8 cellular contexts compared by ENCODE assay signal in genomic region chr1:8423134-8423701, GRCh38.
DNase-seq lines count a peak whose midpoint lies in the region; ATAC-seq, FAIRE-seq and TF ChIP-seq lines count a peak whose summit lies in the region.

No MANE protein-coding gene starts in this region.

- H3K9me3 ChIP-seq in A549, result no peaks in the 10 kb centered on the region
- H3K9me3 ChIP-seq in HAP-1, result no peaks in the 10 kb centered on the region
- no peaks in the 10 kb centered on the region for H3K9me3 ChIP-seq in WERI-Rb-1 (ENCODE audit: severe bottlenecking)
- H3K9me3 ChIP-seq in thoracic aorta, result no peaks in the 10 kb centered on the region

- 4% methylated on average over 17 of the region's 38 CpGs for WGBS in A549 (ENCODE audit: missing lambda C conversion rate)

- in situ Hi-C loops in HAP-1 (cut with MboI; ENCODE audit: low sequenced_read_pairs), result no loop called here

- no peak for TF ChIP-seq EP300 in A549 (IDR thresholded peaks at IDR 0.05)

- H3K4me2 ChIP-seq in A549, result peak overlapping the region; percentile 77

- peak in 1 of 2 experiments; percentile 20 for DNase-seq in A549 (ENCODE audit: low read depth in 1 of 2, low spot score in 1 of 2)
- peak in 1 of 2 experiments; percentile 49 for DNase-seq in HAP-1 (ENCODE audit: low spot score in 2 of 2)
- DNase-seq in WERI-Rb-1, result peak; percentile 33
- peak in 3 of 10 donors; percentile 26 to 56 (median 28) for DNase-seq in dorsolateral prefrontal cortex
- DNase-seq in midbrain (lab: John Stamatoyannopoulos, UW), result peak; percentile 53
- no peak for DNase-seq in thoracic aorta (ENCODE audit: low spot score)
- no peak for DNase-seq in progenitor cell of endocrine pancreas (ENCODE audit: low spot score, unreplicated experiment)
- no peak for DNase-seq in OCI-M2 (lab: John Stamatoyannopoulos, UW; ENCODE audit: unreplicated experiment)

- no peaks in the 10 kb centered on the region for H3K27me3 Mint-ChIP-seq in progenitor cell of endocrine pancreas

- FAIRE-seq in A549 (lab: Jason Lieb, UNC), result no peak

- H3K36me3 Mint-ChIP-seq in progenitor cell of endocrine pancreas (ENCODE audit: insufficient read depth), result peaks cover 2% of the 10 kb centered on the region

- H3K9me3 Mint-ChIP-seq in progenitor cell of endocrine pancreas (ENCODE audit: low read depth), result no peaks in the 10 kb centered on the region

- H3K27ac ChIP-seq in A549, result peak overlapping the region; percentile 80 to 91
- peak overlapping the region; percentile 83 for H3K27ac ChIP-seq in WERI-Rb-1
- peak overlapping the region; percentile 60 to 99 (median 95) for H3K27ac ChIP-seq in dorsolateral prefrontal cortex
- H3K27ac ChIP-seq in thoracic aorta, result peak overlapping the region; percentile 96 to 99

- H3K4me3 Mint-ChIP-seq in progenitor cell of endocrine pancreas (ENCODE audit: low read depth), result no peak overlapping the region

- H3K27ac Mint-ChIP-seq in progenitor cell of endocrine pancreas, result no peak overlapping the region

- H3K4me1 Mint-ChIP-seq in progenitor cell of endocrine pancreas (ENCODE audit: low read depth), result peaks cover 31% of the 10 kb centered on the region

- TF ChIP-seq RAD21 in A549 (conservative IDR thresholded peaks at IDR 0.05 in 1 of 2, IDR thresholded peaks at IDR 0.05 in 1 of 2), result no peak

- POLR2A ChIA-PET in A549 (lab: Yijun Ruan, JAX), result no interaction called here

- ATAC-seq in A549, result peak; percentile 17 to 35; a peak in 5 of 6 replicates
- no peak for ATAC-seq in thoracic aorta (ENCODE audit: insufficient number of reproducible peaks, low FRiP score, low read depth)

- H3K27me3 ChIP-seq in HAP-1 (ENCODE audit: low read depth), result no peaks in the 10 kb centered on the region
- no peaks in the 10 kb centered on the region for H3K27me3 ChIP-seq in WERI-Rb-1 (ENCODE audit: insufficient read depth, low read depth, severe bottlenecking)
- H3K27me3 ChIP-seq in dorsolateral prefrontal cortex, result no peaks in the 10 kb centered on the region
- H3K27me3 ChIP-seq in thoracic aorta (replicated peaks; ENCODE audit: insufficient read depth), result no peaks in the 10 kb centered on the region

- intact Hi-C loops in dorsolateral prefrontal cortex (cut with DNase I), result loop anchor here in 1 of 2 donors (5.0 kb wide), 1 partner anchor 39 kb away; no protein-coding TSS in a partner anchor

- H3K36me3 ChIP-seq in HAP-1 (replicated peaks) (peaks cover 5% of the 10 kb centered on the region; the same call in 1 of the 2 replicates), WERI-Rb-1 (peaks cover 50% of the 10 kb centered on the region), thoracic aorta (peaks cover 7% of the 10 kb centered on the region)

- peak overlapping the region; percentile 76 for H3K4me3 ChIP-seq in A549
- H3K4me3 ChIP-seq in HAP-1, result peak overlapping the region; percentile 63
- peak overlapping the region; percentile 76 for H3K4me3 ChIP-seq in WERI-Rb-1 (ENCODE audit: low read depth, low read length)
- peak overlapping the region; percentile 55 to 89 (median 76) for H3K4me3 ChIP-seq in dorsolateral prefrontal cortex
- peak overlapping the region; percentile 82 for H3K4me3 ChIP-seq in thoracic aorta

- CTCF ChIA-PET in A549 (lab: Yijun Ruan, JAX), result interaction anchor here (1.0 to 2.4 kb wide), 2 partner anchors 19 to 303 kb away, joined by 3 to 6 read pairs; no protein-coding TSS in a partner anchor

- TF ChIP-seq CTCF in A549 (IDR thresholded peaks at IDR 0.05) (no peak), WERI-Rb-1 (IDR thresholded peaks at IDR 0.05; ENCODE audit: low read depth, low read length) (no peak), dorsolateral prefrontal cortex (IDR thresholded peaks at IDR 0.05 in 54 of 56, conservative IDR thresholded peaks at IDR 0.05 in 2 of 56; ENCODE audit: low read depth in 1 of 56, partially characterized antibody in 56 of 56) (no peak), thoracic aorta (IDR thresholded peaks at IDR 0.05) (no peak), progenitor cell of endocrine pancreas (IDR thresholded peaks at IDR 0.05; ENCODE audit: unreplicated experiment) (no peak)

- H3K4me1 ChIP-seq in A549 (peaks cover 40% of the 10 kb centered on the region), HAP-1 (peaks cover 32% of the 10 kb centered on the region), thoracic aorta (ENCODE audit: control insufficient read depth in 1 of 2, low read depth in 2 of 2) (peaks cover 43 to 64% of the 10 kb centered on the region in 2 donors)

- TF ChIP-seq POLR2A in A549 (IDR thresholded peaks at IDR 0.05; ENCODE audit: low read length), result no peak

TF ChIP-seq in A549, 52 proteins besides CTCF, POLR2A, EP300 and RAD21:
- no peak for TF ChIP-seq CEBPB (IDR thresholded peaks at IDR 0.05)
- no peak for TF ChIP-seq NR3C1 (IDR thresholded peaks at IDR 0.05)
- no peak for TF ChIP-seq FOSL2 (IDR thresholded peaks at IDR 0.05)
- TF ChIP-seq FOSL2 (CRISPR knock-in tag; IDR thresholded peaks at IDR 0.05), result no peak
- no peak for TF ChIP-seq ZSCAN20 (CRISPR knock-in tag; IDR thresholded peaks at IDR 0.05)
- TF ChIP-seq BHLHE40 (IDR thresholded peaks at IDR 0.05; ENCODE audit: low read depth, low read length), result no peak
- TF ChIP-seq ZNF302 (CRISPR knock-in tag; IDR thresholded peaks at IDR 0.05), result no peak
- no peak for TF ChIP-seq GATA3 (IDR thresholded peaks at IDR 0.05; ENCODE audit: borderline replicate concordance)
- no peak for TF ChIP-seq SREBF2 (IDR thresholded peaks at IDR 0.05)
- no peak for TF ChIP-seq ZC3H11A (IDR thresholded peaks at IDR 0.05)
- no peak for TF ChIP-seq EHMT2 (IDR thresholded peaks at IDR 0.05; ENCODE audit: low read depth)

Comparison
In these comparisons a context has a peak if more than half of its experiments do, and no peak if none do; other contexts are left out.
1. DNase-seq: peak in WERI-Rb-1 (single experiment) and midbrain (single experiment); none in thoracic aorta (single experiment), progenitor cell of endocrine pancreas (single experiment) and OCI-M2 (single experiment).
2. Peak in every context shown above with its lines, with median percentiles within 50 percentile points of each other: H3K27ac ChIP-seq and H3K4me3 ChIP-seq.